ENCODE assay signal across 8 cellular contexts in genomic region chr18:41954827-41955613, GRCh38. TPM values are rescaled to one million over a fixed set of nuclear protein-coding genes. Genes with fewer than 3 reads are reported as not detected.
A peak's percentile ranks its signal among the peaks of the same experiment; 100 is the strongest.
DNase-seq lines count a peak whose midpoint lies in the region; ATAC-seq and TF ChIP-seq lines count a peak whose summit lies in the region.

Gene PIK3C3 (plus strand): TSS chr18:41955234. CDS start chr18:41955292, 58 bp downstream.

- TF ChIP-seq CTCF in GM12864 (IDR thresholded peaks at IDR 0.05; ENCODE audit: low read depth, low read length, missing control alignments) (no peak), ovary (IDR thresholded peaks at IDR 0.05) (no peak), thyroid gland (IDR thresholded peaks at IDR 0.05) (no peak)

- DNase-seq in GM12864 (ENCODE audit: low read depth), result peak; percentile 96
- peak; percentile 95 to 99 (median 96) for DNase-seq in NCI-H1417 (lab: John Stamatoyannopoulos, UW)
- peak; percentile 88 to 94 for DNase-seq in SW 1271 (lab: John Stamatoyannopoulos, UW)
- DNase-seq in activated naive CD8-positive, alpha-beta T cell treated with anti-CD3 and anti-CD28 coated beads, Interleukin-2, amount 50 U/mL, for 16 hours (ENCODE audit: low read depth, low spot score), result peak; percentile 92
- peak; percentile 98 for DNase-seq in Right ventricle myocardium inferior (ENCODE audit: missing footprints)
- DNase-seq in ovary, result peak; percentile 96 to 98 (median 96)
- peak; percentile 97 to 98 for DNase-seq in thyroid gland

- H3K27me3 ChIP-seq in ovary, result no peaks in the 10 kb centered on the region
- no peaks in the 10 kb centered on the region for H3K27me3 ChIP-seq in thyroid gland

- no peaks in the 10 kb centered on the region for H3K36me3 ChIP-seq in ovary
- H3K36me3 ChIP-seq in thyroid gland, result peaks cover 0 to 11% of the 10 kb centered on the region in 2 donors

- H3K4me1 ChIP-seq in ovary (ENCODE audit: insufficient read depth), result peaks cover 2% of the 10 kb centered on the region
- peaks cover 10 to 12% of the 10 kb centered on the region in 2 donors for H3K4me1 ChIP-seq in thyroid gland

- TF ChIP-seq EP300 in ovary (IDR thresholded peaks at IDR 0.05), result no peak

- peak within 1 kb of the TSS in 1 of 2 donors; percentile 54 for H3K27ac ChIP-seq in ovary
- H3K27ac ChIP-seq in thyroid gland, result peak within 1 kb of the TSS in 2 of 3 donors; percentile 54 to 57

- ATAC-seq in HG02759 (IDR thresholded peaks at IDR 0.05; ENCODE audit: unreplicated experiment), result peak; percentile 99
- ATAC-seq in Right ventricle myocardium inferior, result peak; percentile 100

- H3K9me3 ChIP-seq in ovary (no peaks in the 10 kb centered on the region), thyroid gland (no peaks in the 10 kb centered on the region)

- TF ChIP-seq POLR2A in ovary (IDR thresholded peaks at IDR 0.05) (no peak), thyroid gland (IDR thresholded peaks at IDR 0.05) (peak in 1 of 2 donors; percentile 54)

- intact Hi-C loops in Right ventricle myocardium inferior (cut with DNase I), result no loop called here
- intact Hi-C loops in ovary (cut with DNase I), result no loop called here
- intact Hi-C loops in thyroid gland (cut with DNase I), result no loop called here

- 0 to 1% (median 1%) methylated on average over 38 of the region's 38 CpGs for whole genome bisulfite sequencing in ovary, 3 donors
- WGBS in thyroid gland, 2 donors, result 1% methylated on average over 38 of the region's 38 CpGs

- H3K4me3 ChIP-seq in GM12864 (ENCODE audit: low read depth, low read length) (peak within 1 kb of the TSS; percentile 71), ovary (peak within 1 kb of the TSS; percentile 95), thyroid gland (replicated peaks in 1 of 3) (peak within 1 kb of the TSS; percentile 50 to 91 (median 69))

RNA-seq across cellular contexts. Expression of gene PIK3C3, which starts in this region (rescaled TPM):
- 30.6 TPM for total RNA-seq in Right ventricle myocardium inferior
- 10 to 100 TPM; 42.5 to 60.3 (median 51.0) TPM for total RNA-seq in ovary
- 10 to 100 TPM; 24.4 to 29.3 TPM for polyA plus RNA-seq in ovary
- total RNA-seq in thyroid gland, result 10 to 100 TPM; 61.3 to 77.4 (median 72.5) TPM
